In genomic region chr3:169966951-169967915, GRCh38 we compare ENCODE assay signal across 8 cellular contexts. TPM values are rescaled to one million over a fixed set of nuclear protein-coding genes. Genes with fewer than 3 reads are reported as not detected.
DNase-seq lines count a peak whose midpoint lies in the region; ATAC-seq, FAIRE-seq and TF ChIP-seq lines count a peak whose summit lies in the region.

No MANE protein-coding gene starts in this region.

- 3% methylated on average over 25 of the region's 44 CpGs for WGBS in K562 (ENCODE audit: insufficient coverage, low coverage, missing lambda C conversion rate)

- BruUV-seq in K562 (replicated peaks; lab: Mats Ljungman, UMichigan) = TSS peak; percentile 44

- peak overlapping the region; percentile 88 to 96 for H3K9ac ChIP-seq in K562 (ENCODE audit: insufficient read depth in 1 of 2, low read depth in 2 of 2, low read length in 2 of 2)

- CTCF ChIA-PET in K562 (lab: Yijun Ruan, JAX; ENCODE audit: low intra/inter-chr PET ratio) = interaction anchor here (1.4 kb wide), 1 partner anchor 104 kb away, joined by 5 read pairs; no protein-coding TSS in a partner anchor
- CTCF ChIA-PET in GM10248 (lab: Yijun Ruan, JAX) = interaction anchor here (0.8 to 5.8 kb wide), 18 partner anchors 10 to 110 kb away, joined by 3 to 38 read pairs (median 5); no protein-coding TSS in a partner anchor

- H3K27me3 ChIP-seq in K562 (ENCODE audit: control insufficient read depth in 2 of 2, insufficient read depth in 2 of 2, low read length in 2 of 2) = no peaks in the 10 kb centered on the region

- intact Hi-C loops in K562 (cut with micrococcal nuclease) = loop anchor here (1.0 to 5.0 kb wide), 4 partner anchors 22 to 205 kb away; no protein-coding TSS in a partner anchor

- peak overlapping the region; percentile 99 for H2AFZ ChIP-seq in K562 (ENCODE audit: low read depth, low read length)

- H3K4me3 ChIP-seq in K562 = peak overlapping the region; percentile 69

- no peaks in the 10 kb centered on the region for H3K9me1 ChIP-seq in K562 (ENCODE audit: control insufficient read depth, insufficient read depth, low read length)

- TF ChIP-seq EP300 in K562 (IDR thresholded peaks at IDR 0.05; ENCODE audit: low read length) = no peak; the same call in 1 of the 2 replicates

- peaks cover 4 to 12% of the 10 kb centered on the region in 2 experiments; a peak in 4 of 5 replicates for H3K4me1 ChIP-seq in K562 (replicated peaks in 1 of 2; ENCODE audit: control insufficient read depth in 2 of 2, insufficient read depth in 2 of 2, low read length in 2 of 2)

- TF ChIP-seq POLR2A in K562 (conservative IDR thresholded peaks at IDR 0.05) = peak; percentile 64; the same call in 1 of the 2 replicates

- peaks cover 6% of the 10 kb centered on the region; the same call in 1 of the 2 replicates for H4K20me1 ChIP-seq in K562 (replicated peaks; ENCODE audit: control insufficient read depth, insufficient read depth, low read length)

- POLR2A ChIA-PET in K562 (lab: Yijun Ruan, JAX) = interaction anchor here (0.6 to 3.0 kb wide), 14 partner anchors 9 to 313 kb away, joined by 3 to 34 read pairs (median 3); partner anchors contain the start of genes PHC3 and SAMD7
- POLR2A ChIA-PET in GM10248 (lab: Yijun Ruan, JAX) = interaction anchor here (0.5 to 1.7 kb wide), 5 partner anchors 8 to 346 kb away, joined by 3 to 7 read pairs (median 4); no protein-coding TSS in a partner anchor

- peak overlapping the region; percentile 87 for H3K4me2 ChIP-seq in K562 (ENCODE audit: insufficient read depth, low read length)

- ATAC-seq in GM21786 (IDR thresholded peaks at IDR 0.05; ENCODE audit: unreplicated experiment) (peak; percentile 20), K562 (peak; percentile 83)

- H3K79me2 ChIP-seq in K562 (ENCODE audit: control insufficient read depth, insufficient read depth, low read length) = peaks cover 61% of the 10 kb centered on the region

- no peak for TF ChIP-seq RAD21 in K562 (CRISPR knock-in tag; conservative IDR thresholded peaks at IDR 0.05 in 1 of 2, IDR thresholded peaks at IDR 0.05 in 1 of 2)

- H3K27ac ChIP-seq in K562 (ENCODE audit: extremely low read depth, low read depth, low read length) = peak overlapping the region; percentile 84

- peaks cover 30% of the 10 kb centered on the region for H3K36me3 ChIP-seq in K562 (ENCODE audit: control insufficient read depth, insufficient read depth, low read length)

- DNase-seq in ELF-1 (ENCODE audit: low read depth, low spot score) (peak; percentile 79), KG1 (lab: John Stamatoyannopoulos, UW) (peak; percentile 24), SW480 (ENCODE audit: low spot score) (peak; percentile 71), K562 (ENCODE audit: extremely low read depth in 1 of 4, low spot score in 3 of 4) (peak in 2 of 4 experiments; percentile 70 to 73), hypothalamus (lab: John Stamatoyannopoulos, UW) (peak in 35 of 51 donors; percentile 2 to 82 (median 59)), retina (peak; percentile 91), GM10248 (ENCODE audit: extremely low spot score) (no peak)

- no peaks in the 10 kb centered on the region for H3K9me3 ChIP-seq in K562 (replicated peaks; ENCODE audit: control insufficient read depth, insufficient read depth, low read depth, low read length)

- no peak for TF ChIP-seq CTCF in K562 (IDR thresholded peaks at IDR 0.05 in 2 of 3, conservative IDR thresholded peaks at IDR 0.05 in 1 of 3; ENCODE audit: insufficient read depth in 2 of 3, low read depth in 1 of 3, low read length in 3 of 3)
- TF ChIP-seq CTCF in GM10248 (IDR thresholded peaks at IDR 0.05; ENCODE audit: control extremely low read depth, extremely low read depth, low read depth, missing control alignments) = no peak

- FAIRE-seq in K562 (lab: Jason Lieb, UNC) = no peak

- in situ Hi-C loops in K562 (cut with MboI) = loop anchor here (25.0 kb wide), 1 partner anchor 830 kb away; no protein-coding TSS in a partner anchor

TF ChIP-seq in K562, 482 proteins besides CTCF, POLR2A, EP300 and RAD21 (continues in another document):
- TF ChIP-seq POLR2B (IDR thresholded peaks at IDR 0.05; ENCODE audit: low read depth, partially characterized antibody) (peak; percentile 3), ZKSCAN1 (IDR thresholded peaks at IDR 0.05; ENCODE audit: low read depth, low read length) (peak; percentile 1; the same call in 1 of the 2 replicates), ZSCAN29 (IDR thresholded peaks at IDR 0.05) (peak; percentile 74), PCBP1 (IDR thresholded peaks at IDR 0.05; ENCODE audit: low read depth, low read length, poor library complexity, severe bottlenecking) (peak; percentile 95), GTF2F1 (IDR thresholded peaks at IDR 0.05; ENCODE audit: low read depth, low read length) (no peak), ZNF592 (IDR thresholded peaks at IDR 0.05) (no peak), ZNF134 (CRISPR knock-in tag; conservative IDR thresholded peaks at IDR 0.05) (peak; percentile 77), SRSF9 (IDR thresholded peaks at IDR 0.05; ENCODE audit: borderline replicate concordance, low read depth, low read length) (no peak)

RNA-seq across cellular contexts. Expression of gene SEC62, which starts 0.6 kb away (rescaled TPM):
- 16.8 and 69.9 TPM in 2 replicates for total RNA-seq in K562 (2011; cell fraction: chromatin; rRNA removed; ENCODE audit: low replicate concordance)
- total RNA-seq in K562 (2011; cell fraction: nucleolus; rRNA removed) = 9.7 and 15.5 TPM in 2 replicates
- 37.0 and 70.5 TPM in 2 replicates for total RNA-seq in K562 (2011; cell fraction: nucleoplasm; rRNA removed)
- total RNA-seq in K562 (2014; rRNA removed) (34.5 and 36.0 TPM in 2 replicates), K562 (2014; rRNA removed; fragmentation: Illumina TruSeq; extraction: Trizol) (45.3 and 55.8 TPM in 2 replicates), K562 (2015; rRNA removed; fragmentation: Illumina TruSeq; extraction: Trizol) (47.9 and 51.8 TPM in 2 replicates), K562 (2021) (46.6 and 52.1 TPM in 2 replicates)
- polyA plus RNA-seq in K562 (2011; rRNA removed) (47.3 and 54.0 TPM in 2 replicates), K562 (2014; fragmentation: Illumina TruSeq; extraction: Trizol) (62.6 and 78.8 TPM in 2 replicates), K562 (2014; fragmentation: Nextera tagmentation; extraction: Ambion mirVana) (100 to 1,000 TPM; 118 to 152 TPM), K562 (2014; rRNA removed) (43.2 and 52.7 TPM in 2 replicates)
- 28.3 and 50.2 TPM in 2 replicates for polyA plus RNA-seq in K562 (2011; cell fraction: cytosol; rRNA removed)
- polyA plus RNA-seq in K562 (2011; cell fraction: nucleus; rRNA removed) = 24.7 and 33.9 TPM in 2 replicates
- polyA plus RNA-seq in K562 (2012) = 36.4 and 92.2 TPM in 2 replicates
- 94.8 and 102 TPM in 2 replicates for polyA minus RNA-seq in K562 (2011; rRNA and poly(A)+ RNA removed)
- 18.3 and 22.0 TPM in 2 replicates for polyA minus RNA-seq in K562 (2011; cell fraction: cytosol; rRNA and poly(A)+ RNA removed)
- polyA minus RNA-seq in K562 (2011; cell fraction: nucleus; rRNA and poly(A)+ RNA removed) = 10.4 and 24.3 TPM in 2 replicates

RNA-seq across cellular contexts. Expression of gene SAMD7, which starts 55.9 kb away (rescaled TPM):
- not detected in 2 replicates for total RNA-seq in K562 (2011; cell fraction: chromatin; rRNA removed; ENCODE audit: low replicate concordance)
- total RNA-seq in K562 (2011; cell fraction: nucleolus; rRNA removed) = not detected in 2 replicates
- total RNA-seq in K562 (2011; cell fraction: nucleoplasm; rRNA removed) = not detected in 2 replicates
- total RNA-seq in K562 (2014; rRNA removed) (not detected in 2 replicates), K562 (2014; rRNA removed; fragmentation: Illumina TruSeq; extraction: Trizol) (not detected in 2 replicates), K562 (2015; rRNA removed; fragmentation: Illumina TruSeq; extraction: Trizol) (not detected in 2 replicates), K562 (2021) (not detected in 2 replicates)
- polyA plus RNA-seq in K562 (2011; rRNA removed) (not detected in 2 replicates), K562 (2014; fragmentation: Illumina TruSeq; extraction: Trizol) (not detected in 2 replicates), K562 (2014; fragmentation: Nextera tagmentation; extraction: Ambion mirVana) (not detected), K562 (2014; rRNA removed) (not detected in 2 replicates)
- not detected in 2 replicates for polyA plus RNA-seq in K562 (2011; cell fraction: cytosol; rRNA removed)
- not detected in 2 replicates for polyA plus RNA-seq in K562 (2011; cell fraction: nucleus; rRNA removed)
- not detected in 2 replicates for polyA plus RNA-seq in K562 (2012)
- polyA minus RNA-seq in K562 (2011; rRNA and poly(A)+ RNA removed) = not detected in 2 replicates
- not detected in 2 replicates for polyA minus RNA-seq in K562 (2011; cell fraction: cytosol; rRNA and poly(A)+ RNA removed)
- not detected in 2 replicates for polyA minus RNA-seq in K562 (2011; cell fraction: nucleus; rRNA and poly(A)+ RNA removed)
